In the genomic region with DNA sequence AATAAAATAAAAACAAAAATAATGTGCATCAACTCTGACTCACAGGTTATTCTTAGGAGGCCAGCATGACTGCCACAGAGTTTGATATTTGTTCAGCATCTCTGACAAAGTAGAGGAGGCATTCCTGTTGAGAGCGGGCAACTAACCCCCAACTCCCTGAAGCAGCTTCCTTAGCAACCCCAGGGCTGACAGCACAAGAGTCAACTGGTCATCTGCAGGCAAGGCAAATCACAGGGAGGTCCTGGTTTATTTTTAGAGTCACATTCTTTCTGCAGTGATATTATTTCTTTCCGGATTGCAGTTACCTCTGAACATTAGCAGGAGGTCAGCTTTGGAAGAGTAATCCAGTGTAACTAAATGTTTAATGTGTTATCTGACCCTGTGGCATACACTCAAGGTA, we compare ENCODE assay signal across 20 cellular contexts.
DNase-seq lines count a peak whose midpoint lies in the region; ATAC-seq and TF ChIP-seq lines count a peak whose summit lies in the region.
"Had no signal": no experiment of that assay in that cellular context is flagged by ENCODE, and none has a peak within 500 bp of the region (broad histone marks: within the 10 kb centered on the region; RNA-seq: fewer than 3 reads in every experiment).

No MANE protein-coding gene starts in this region.

- H3K9me3 ChIP-seq in A673 (ENCODE audit: low read depth, low read length, poor library complexity, severe bottlenecking) (no peaks in the 10 kb centered on the region), prostate gland (no peaks in the 10 kb centered on the region)
- H3K9me3 ChIP-seq: thyroid gland had no signal

- CTCF ChIA-PET in A673 (lab: Charles Lee) = no interaction called here

- no peaks in the 10 kb centered on the region for H3K27me3 ChIP-seq in A673 (replicated peaks; ENCODE audit: insufficient read depth, low read depth, low read length, poor library complexity)
- no peaks in the 10 kb centered on the region for H3K27me3 ChIP-seq in prostate gland (replicated peaks; ENCODE audit: insufficient read depth)
- H3K27me3 ChIP-seq: neural progenitor cell, thyroid gland had no signal

- TSS peak; percentile 23 for BruUV-seq in A673 (replicated peaks; lab: Mats Ljungman, UMichigan)

- intact Hi-C loops in A673 (cut with micrococcal nuclease; ENCODE audit: unreplicated experiment) = no loop called here
- intact Hi-C loops in prostate gland (cut with DNase I) = no loop called here

- no peaks in the 10 kb centered on the region for H3K36me3 ChIP-seq in A673 (ENCODE audit: insufficient read depth, low read length, poor library complexity, severe bottlenecking)
- H3K36me3 ChIP-seq in prostate gland = no peaks in the 10 kb centered on the region
- H3K36me3 ChIP-seq: neural progenitor cell had no signal

- H3K27ac ChIP-seq in A673 (ENCODE audit: low read depth, low read length, poor library complexity, severe bottlenecking) = no peak overlapping the region
- no peak overlapping the region for H3K27ac ChIP-seq in prostate gland
- H3K27ac ChIP-seq: neural progenitor cell, thyroid gland had no signal

- no peak for DNase-seq in A673 (ENCODE audit: low spot score)
- DNase-seq in HS-27A (ENCODE audit: low read depth) = peak; percentile 14
- DNase-seq in choroid plexus epithelial cell (ENCODE audit: low read depth) = peak; percentile 68
- peak; percentile 60 for DNase-seq in left kidney (ENCODE audit: low read depth, low spot score)
- no peak for DNase-seq in H4 (ENCODE audit: low spot score)
- no peak for DNase-seq in prostate gland (ENCODE audit: low spot score)
- no peak for DNase-seq in NCI-H226
- DNase-seq: activated CD4-positive, alpha-beta T cell treated with anti-CD3 and anti-CD28 coated beads for 4 hours; activated T-cell treated with anti-CD3 and anti-CD28 coated beads, Interleukin-2, amount 50 U/mL, for 72 hours; AML-193; anterior cingulate cortex; DMS153; endodermal cell; NCI-H1417; NCI-H524; stimulated activated CD4-positive, alpha-beta T cell treated with anti-CD3 and anti-CD28 coated beads, Interleukin-15, amount 100 ng/mL, for 24 hours; T-helper 2 cell; thyroid gland had no signal

- no peaks in the 10 kb centered on the region for H3K4me1 ChIP-seq in A673 (ENCODE audit: insufficient read depth, low read length, poor library complexity, severe bottlenecking)
- H3K4me1 ChIP-seq in prostate gland (replicated peaks) = no peaks in the 10 kb centered on the region
- H3K4me1 ChIP-seq: neural progenitor cell, thyroid gland had no signal

- WGBS in prostate gland = 78% methylated on average over 2 of the region's 2 CpGs

- POLR2A ChIA-PET in A673 (lab: Charles Lee; ENCODE audit: low non-redundant PET) = no interaction called here

- H3K4me3 ChIP-seq in A673 (ENCODE audit: low read depth, low read length, poor library complexity, severe bottlenecking) = no peak overlapping the region
- no peak overlapping the region for H3K4me3 ChIP-seq in choroid plexus epithelial cell (ENCODE audit: low read depth, low read length)
- H3K4me3 ChIP-seq in prostate gland = no peak overlapping the region
- H3K4me3 ChIP-seq: neural progenitor cell, thyroid gland had no signal

- TF ChIP-seq CTCF in A673 (conservative IDR thresholded peaks at IDR 0.05; ENCODE audit: low read depth, low read length) (no peak), choroid plexus epithelial cell (conservative IDR thresholded peaks at IDR 0.05; ENCODE audit: low read depth, low read length) (no peak), prostate gland (IDR thresholded peaks at IDR 0.05) (no peak)

- ATAC-seq in HG02571 (IDR thresholded peaks at IDR 0.05; ENCODE audit: unreplicated experiment) = no peak
- ATAC-seq: activated T-cell treated with anti-CD3 and anti-CD28 coated beads, Interleukin-2, amount 50 U/mL, for 72 hours had no signal

- TF ChIP-seq POLR2A in prostate gland (IDR thresholded peaks at IDR 0.05) = no peak

Comparison
In these comparisons a context has a peak if more than half of its experiments do, and no peak if none do; other contexts are left out.
1. DNase-seq: peak in HS-27A (single experiment), choroid plexus epithelial cell (single experiment) and left kidney (single experiment); none in A673 (single experiment), H4 (single experiment), prostate gland (single experiment) and NCI-H226 (single experiment).